In genomic region chr1:32892368-32893197, GRCh38 we compare ENCODE assay signal across 8 cellular contexts. TPM values are rescaled to one million over a fixed set of nuclear protein-coding genes. Genes with fewer than 3 reads are reported as not detected.
A peak's percentile ranks its signal among the peaks of the same experiment; 100 is the strongest.
DNase-seq lines count a peak whose midpoint lies in the region; ATAC-seq lines count a peak whose summit lies in the region.

No MANE protein-coding gene starts in this region.

- H3K4me1 Mint-ChIP-seq in T-helper 2 cell treated with Interferon-gamma antibody and Interleukin-4, amounts not matched to agents 5 μg/mL and 100 μg/mL, for 36 hours (ENCODE audit: low read depth) = peaks cover 3% of the 10 kb centered on the region
- H3K4me1 Mint-ChIP-seq in stimulated activated naive B cell treated with anti-CD40 and anti-IgM and Interleukin-4, amounts not matched to agents 10 μg/mL and 1 μg/mL and 100 μg/mL, for 72 hours = peaks cover 16 to 22% of the 10 kb centered on the region in 2 donors

- H3K9me3 Mint-ChIP-seq in T-helper 2 cell treated with Interferon-gamma antibody and Interleukin-4, amounts not matched to agents 5 μg/mL and 100 μg/mL, for 36 hours = no peaks in the 10 kb centered on the region
- peaks cover 0 to 3% of the 10 kb centered on the region in 2 donors for H3K9me3 Mint-ChIP-seq in stimulated activated naive B cell treated with anti-CD40 and anti-IgM and Interleukin-4, amounts not matched to agents 10 μg/mL and 1 μg/mL and 100 μg/mL, for 72 hours

- H3K27ac Mint-ChIP-seq in T-helper 2 cell treated with Interferon-gamma antibody and Interleukin-4, amounts not matched to agents 5 μg/mL and 100 μg/mL, for 36 hours = no peak overlapping the region
- peak overlapping the region; percentile 74 for H3K27ac Mint-ChIP-seq in stimulated activated naive B cell treated with anti-CD40 and anti-IgM and Interleukin-4, amounts not matched to agents 10 μg/mL and 1 μg/mL and 100 μg/mL, for 72 hours

- DNase-seq in AG08396 (ENCODE audit: low spot score) (peak; percentile 79), GM19238 (ENCODE audit: insufficient read length, low spot score) (peak; percentile 59), ecto neural progenitor cell (ENCODE audit: low spot score) (peak; percentile 86), lung microvascular endothelial cell (ENCODE audit: low read depth in 2 of 2) (peak; percentile 23 to 34)
- peak; percentile 32 for DNase-seq in T-helper 2 cell treated with Interferon-gamma antibody and Interleukin-4, amounts not matched to agents 5 μg/mL and 100 μg/mL, for 36 hours (ENCODE audit: low spot score)
- no peak for DNase-seq in stimulated activated naive B cell treated with anti-CD40 and anti-IgM and Interleukin-4, amounts not matched to agents 10 μg/mL and 1 μg/mL and 100 μg/mL, for 72 hours

- ATAC-seq in stimulated activated naive B cell treated with anti-CD40 and anti-IgM and Interleukin-4, amounts not matched to agents 10 μg/mL and 1 μg/mL and 100 μg/mL, for 72 hours (replicated peaks) = peak; percentile 78 to 83
- ATAC-seq in HG03571 (IDR thresholded peaks at IDR 0.05; ENCODE audit: unreplicated experiment) (no peak), HG02763 (IDR thresholded peaks at IDR 0.05; ENCODE audit: unreplicated experiment) (no peak)

- no peaks in the 10 kb centered on the region for H3K36me3 Mint-ChIP-seq in T-helper 2 cell treated with Interferon-gamma antibody and Interleukin-4, amounts not matched to agents 5 μg/mL and 100 μg/mL, for 36 hours (ENCODE audit: low read depth)
- H3K36me3 Mint-ChIP-seq in stimulated activated naive B cell treated with anti-CD40 and anti-IgM and Interleukin-4, amounts not matched to agents 10 μg/mL and 1 μg/mL and 100 μg/mL, for 72 hours = peaks cover 5 to 6% of the 10 kb centered on the region in 2 donors

- peaks cover 61% of the 10 kb centered on the region for H3K27me3 Mint-ChIP-seq in T-helper 2 cell treated with Interferon-gamma antibody and Interleukin-4, amounts not matched to agents 5 μg/mL and 100 μg/mL, for 36 hours (ENCODE audit: low read depth)
- peaks cover 72 to 96% of the 10 kb centered on the region in 2 donors for H3K27me3 Mint-ChIP-seq in stimulated activated naive B cell treated with anti-CD40 and anti-IgM and Interleukin-4, amounts not matched to agents 10 μg/mL and 1 μg/mL and 100 μg/mL, for 72 hours

- peak overlapping the region; percentile 35 for H3K4me3 Mint-ChIP-seq in T-helper 2 cell treated with Interferon-gamma antibody and Interleukin-4, amounts not matched to agents 5 μg/mL and 100 μg/mL, for 36 hours
- H3K4me3 Mint-ChIP-seq in stimulated activated naive B cell treated with anti-CD40 and anti-IgM and Interleukin-4, amounts not matched to agents 10 μg/mL and 1 μg/mL and 100 μg/mL, for 72 hours = peak overlapping the region; percentile 52 to 73

RNA-seq across cellular contexts. Expression of gene HPCA, which starts 6.3 kb away (rescaled TPM):
- not detected in 2 replicates for total RNA-seq in lung microvascular endothelial cell

RNA-seq across cellular contexts. Expression of gene TMEM54, which starts 8.6 kb away (rescaled TPM):
- 20.0 and 21.1 TPM in 2 replicates for total RNA-seq in lung microvascular endothelial cell

RNA-seq across cellular contexts. Expression of gene FNDC5, which starts 21.9 kb away (rescaled TPM):
- 0.20 and 0.44 TPM in 2 replicates for total RNA-seq in lung microvascular endothelial cell

Comparison
In these comparisons a context has a peak if more than half of its experiments do, and no peak if none do; other contexts are left out.
1. ATAC-seq: peak in stimulated activated naive B cell treated with anti-CD40 and anti-IgM and Interleukin-4, amounts not matched to agents 10 μg/mL and 1 μg/mL and 100 μg/mL, for 72 hours (2 of 2); none in HG03571 (single experiment) and HG02763 (single experiment).